ENCODE assay signal across 1 cellular context in the genomic region with DNA sequence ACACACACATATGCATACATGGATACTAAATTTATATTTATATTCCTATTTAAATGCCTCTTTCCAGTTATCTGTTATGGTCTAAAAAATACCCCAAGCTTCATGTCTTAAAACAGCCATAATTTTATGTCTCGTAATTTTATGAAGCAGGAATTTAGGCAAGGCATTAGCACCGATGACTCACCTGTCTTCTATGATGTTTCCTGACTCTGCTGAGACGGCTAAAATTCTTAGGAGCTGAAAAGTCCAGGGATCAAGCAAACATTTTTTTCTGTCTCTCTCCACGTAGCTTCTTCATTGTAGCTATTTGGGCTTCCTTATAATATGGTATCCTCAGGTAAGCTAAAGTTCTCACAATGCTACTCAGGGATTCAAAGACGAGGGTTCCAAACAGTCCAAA.
TF ChIP-seq lines count a peak whose summit lies in the region.

No MANE protein-coding gene starts in this region.

TF ChIP-seq in IMR-90, 13 proteins besides CTCF, POLR2A, EP300 and RAD21:
- TF ChIP-seq RFX5 (IDR thresholded peaks at IDR 0.05; ENCODE audit: low read depth, low read length) (no peak), NFE2L2 (IDR thresholded peaks at IDR 0.05; ENCODE audit: low read depth, low read length) (no peak), FOS (IDR thresholded peaks at IDR 0.05; ENCODE audit: low read depth, low read length) (no peak)
- TF ChIP-seq, protein P1, sequence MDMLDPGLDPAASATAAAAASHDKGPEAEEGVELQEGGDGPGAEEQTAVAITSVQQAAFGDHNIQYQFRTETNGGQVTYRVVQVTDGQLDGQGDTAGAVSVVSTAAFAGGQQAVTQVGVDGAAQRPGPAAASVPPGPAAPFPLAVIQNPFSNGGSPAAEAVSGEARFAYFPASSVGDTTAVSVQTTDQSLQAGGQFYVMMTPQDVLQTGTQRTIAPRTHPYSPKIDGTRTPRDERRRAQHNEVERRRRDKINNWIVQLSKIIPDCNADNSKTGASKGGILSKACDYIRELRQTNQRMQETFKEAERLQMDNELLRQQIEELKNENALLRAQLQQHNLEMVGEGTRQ (IDR thresholded peaks at IDR 0.05; ENCODE audit: low read depth, low read length): no peak
